Comparison of ENCODE assay signal across 10 cellular contexts in genomic region chr10:133388973-133389818, GRCh38. TPM values are rescaled to one million over a fixed set of nuclear protein-coding genes. Genes with fewer than 3 reads are reported as not detected.
A peak's percentile ranks its signal among the peaks of the same experiment; 100 is the strongest.
DNase-seq lines count a peak whose midpoint lies in the region; ATAC-seq and TF ChIP-seq lines count a peak whose summit lies in the region.
"Had no signal": no experiment of that assay in that cellular context is flagged by ENCODE, and none has a peak within 500 bp of the region (broad histone marks: within the 10 kb centered on the region; RNA-seq: fewer than 3 reads in every experiment).

No MANE protein-coding gene starts in this region.

- intact Hi-C loops in left ventricle myocardium inferior (cut with micrococcal nuclease) (no loop called here), esophagus muscularis mucosa (cut with DNase I) (no loop called here)

- H3K9me2 ChIP-seq in SU-DHL-6 (replicated peaks; ENCODE audit: insufficient read depth, low read length): no peaks in the 10 kb centered on the region

- TF ChIP-seq CTCF in SU-DHL-6 (IDR thresholded peaks at IDR 0.05; ENCODE audit: insufficient read depth, low read length, poor library complexity, severe bottlenecking): no peak
- no peak for TF ChIP-seq CTCF in left ventricle myocardium inferior (IDR thresholded peaks at IDR 0.05; ENCODE audit: borderline replicate concordance)
- TF ChIP-seq CTCF in esophagus muscularis mucosa (IDR thresholded peaks at IDR 0.05): no peak

- H3K27ac ChIP-seq in SU-DHL-6 (ENCODE audit: low read depth, low read length) (peak overlapping the region; percentile 93), left ventricle myocardium inferior (replicated peaks) (peak overlapping the region; percentile 64), esophagus muscularis mucosa (replicated peaks in 1 of 4) (peak overlapping the region in 1 of 4 donors; percentile 36)

- H3K4me2 ChIP-seq in SU-DHL-6 (ENCODE audit: low read depth, low read length, poor library complexity, severe bottlenecking): peak overlapping the region; percentile 92

- H2AFZ ChIP-seq in SU-DHL-6 (ENCODE audit: low read depth, low read length, severe bottlenecking): peak overlapping the region; percentile 44

- 83% methylated on average over 39 of the region's 39 CpGs for WGBS in esophagus muscularis mucosa

- H3K27me3 ChIP-seq in SU-DHL-6 (ENCODE audit: low read length) (no peaks in the 10 kb centered on the region), left ventricle myocardium inferior (ENCODE audit: low read depth) (no peaks in the 10 kb centered on the region), esophagus muscularis mucosa (no peaks in the 10 kb centered on the region)

- ATAC-seq in GM19023 (IDR thresholded peaks at IDR 0.05; ENCODE audit: unreplicated experiment): peak; percentile 82
- ATAC-seq in HG03064 (IDR thresholded peaks at IDR 0.05; ENCODE audit: low read depth, unreplicated experiment): peak; percentile 73
- ATAC-seq: left colon had no signal

- H3K9me3 ChIP-seq in SU-DHL-6 (ENCODE audit: insufficient read depth, low read length) (no peaks in the 10 kb centered on the region), left ventricle myocardium inferior (replicated peaks) (no peaks in the 10 kb centered on the region), esophagus muscularis mucosa (no peaks in the 10 kb centered on the region)

- H3K4me3 ChIP-seq in SU-DHL-6 (ENCODE audit: insufficient read depth, low read length, poor library complexity, severe bottlenecking): peak overlapping the region; percentile 60
- H3K4me3 ChIP-seq in left ventricle myocardium inferior: peak overlapping the region; percentile 20
- peak overlapping the region in 2 of 4 donors; percentile 5 to 30 for H3K4me3 ChIP-seq in esophagus muscularis mucosa

- H3K4me1 ChIP-seq in left ventricle myocardium inferior: peaks cover 7% of the 10 kb centered on the region
- peaks cover 0 to 6% (median 6%) of the 10 kb centered on the region in 4 donors for H3K4me1 ChIP-seq in esophagus muscularis mucosa

- H3K79me2 ChIP-seq in SU-DHL-6 (ENCODE audit: insufficient read depth, low read length): peaks cover under 1% of the 10 kb centered on the region; the same call in 1 of the 2 replicates

- no peak for TF ChIP-seq EP300 in esophagus muscularis mucosa (IDR thresholded peaks at IDR 0.05)

- no peaks in the 10 kb centered on the region for H4K20me1 ChIP-seq in SU-DHL-6 (ENCODE audit: low read depth, low read length)

- DNase-seq in AG20443 (ENCODE audit: low spot score) (peak; percentile 2), left ventricle myocardium inferior (no peak), esophagus muscularis mucosa (ENCODE audit: extremely low spot score) (no peak), globus pallidus (ENCODE audit: low spot score) (no peak), A172 (ENCODE audit: low spot score) (no peak)
- DNase-seq: DND-41 had no signal

- peaks cover 22% of the 10 kb centered on the region for H3F3A ChIP-seq in SU-DHL-6 (ENCODE audit: insufficient read depth)

- peak overlapping the region; percentile 61 for H3K9ac ChIP-seq in SU-DHL-6 (ENCODE audit: low read length)

- TF ChIP-seq POLR2A in esophagus muscularis mucosa (IDR thresholded peaks at IDR 0.05; ENCODE audit: low read depth): no peak

- H3K36me3 ChIP-seq in SU-DHL-6 (ENCODE audit: low read length) (no peaks in the 10 kb centered on the region), left ventricle myocardium inferior (no peaks in the 10 kb centered on the region), esophagus muscularis mucosa (peaks cover 0 to 54% (median 21%) of the 10 kb centered on the region in 4 donors)

RNA-seq across cellular contexts. Expression of gene MTG1, which starts 4.8 kb away (rescaled TPM):
- 14.0 TPM for total RNA-seq in left ventricle myocardium inferior
- 10 to 100 TPM; 12.6 to 23.6 (median 15.9) TPM for total RNA-seq in esophagus muscularis mucosa
- 13.7 and 20.4 TPM in 2 replicates for total RNA-seq in A172 (2014; rRNA removed; shearing (Covaris generic))

RNA-seq across cellular contexts. Expression of gene PAOX, which starts 10.1 kb away (rescaled TPM):
- total RNA-seq in left ventricle myocardium inferior (2.9 TPM), esophagus muscularis mucosa (10 to 100 TPM; 10.1 to 15.0 (median 14.3) TPM)
- 5.3 and 6.1 TPM in 2 replicates for total RNA-seq in A172 (2014; rRNA removed; shearing (Covaris generic))

RNA-seq across cellular contexts. Expression of gene ECHS1, which starts 16.0 kb away (rescaled TPM):
- total RNA-seq in left ventricle myocardium inferior (212 TPM), esophagus muscularis mucosa (10 to 100 TPM; 64.0 to 77.7 (median 73.2) TPM)
- total RNA-seq in A172 (2014; rRNA removed; shearing (Covaris generic)): 102 and 108 TPM in 2 replicates

RNA-seq across cellular contexts. Expression of gene FUOM, which starts 31.4 kb away (rescaled TPM):
- 5.1 TPM for total RNA-seq in left ventricle myocardium inferior
- total RNA-seq in esophagus muscularis mucosa: 10 to 100 TPM in 2 of 4 donors, 1 to 10 TPM in 2; 7.9 to 12.2 (median 10.5) TPM
- 6.6 and 9.6 TPM in 2 replicates for total RNA-seq in A172 (2014; rRNA removed; shearing (Covaris generic))

RNA-seq across cellular contexts. Expression of gene SPRN, which starts 35.2 kb away (rescaled TPM):
- total RNA-seq in left ventricle myocardium inferior (not detected), esophagus muscularis mucosa (under 1 TPM in 2 of 4 donors, not detected in 2; 0.34 to 0.71 TPM)
- not detected in 2 replicates for total RNA-seq in A172 (2014; rRNA removed; shearing (Covaris generic))
- total RNA-seq: left colon had no signal
